ENCODE assay signal across 8 cellular contexts in the genomic region with DNA sequence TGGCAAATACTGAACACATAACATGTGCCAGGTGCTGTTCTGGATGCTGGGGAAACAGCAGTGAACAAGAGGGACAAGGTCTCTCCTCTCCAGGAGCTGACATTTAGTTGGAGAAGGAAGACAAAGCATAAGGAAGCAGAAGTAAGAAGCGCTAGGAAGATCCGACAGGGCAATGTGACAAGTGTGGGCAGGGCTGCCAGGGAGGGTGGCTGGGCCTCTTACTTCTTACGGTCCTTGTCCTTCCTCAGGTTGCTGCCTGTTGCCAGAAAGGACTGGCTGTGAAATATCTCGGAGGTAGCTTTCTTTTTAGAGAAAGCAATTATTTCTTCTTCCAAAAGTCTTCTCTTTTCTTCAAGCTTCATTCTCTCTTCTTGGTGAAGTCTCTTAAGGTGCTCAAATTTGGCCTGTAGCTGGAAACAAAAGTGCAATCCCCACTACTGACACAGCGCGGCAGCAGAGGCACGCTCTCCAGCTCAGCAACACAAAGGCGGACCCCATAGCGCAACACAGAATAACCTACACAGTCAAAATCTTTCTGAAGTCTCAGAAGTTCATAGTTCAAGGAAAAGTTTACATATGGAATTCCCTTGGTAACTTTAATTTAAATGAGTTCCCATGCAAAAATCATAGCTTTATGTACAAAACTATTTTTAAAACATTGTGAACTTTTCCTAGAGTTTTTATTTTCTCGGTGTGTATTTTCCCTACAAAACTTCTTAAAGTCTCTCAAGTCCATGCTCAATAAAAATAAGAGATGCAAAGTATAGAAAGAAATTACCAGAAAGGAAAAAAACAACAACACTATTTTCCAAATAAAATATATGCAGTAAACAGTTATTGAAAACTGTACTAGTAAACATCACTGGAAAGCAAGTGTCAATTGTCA.
DNase-seq lines count a peak whose midpoint lies in the region; ATAC-seq and TF ChIP-seq lines count a peak whose summit lies in the region.

No MANE protein-coding gene starts in this region.

- peak; percentile 82 for ATAC-seq in GM19023 (IDR thresholded peaks at IDR 0.05; ENCODE audit: unreplicated experiment)

- no peak for TF ChIP-seq POLR2A in transverse colon (IDR thresholded peaks at IDR 0.05)

- TF ChIP-seq CTCF in fibroblast of villous mesenchyme (IDR thresholded peaks at IDR 0.05; ENCODE audit: insufficient read depth, low read depth, low read length) (peak; percentile 98), transverse colon (IDR thresholded peaks at IDR 0.05) (peak; percentile 83 to 93 (median 87))

- in situ Hi-C loops in transverse colon (cut with MboI; ENCODE audit: low pct_ligation_motif_present in 1 of 4, low pct_unique_long_range_greater_than_20kb in 1 of 4, low sequenced_read_pairs in 3 of 4): loop anchor here in 1 of 4 donors (10.0 kb wide), 1 partner anchor 169 kb away; no protein-coding TSS in a partner anchor

- H3K4me3 ChIP-seq in fibroblast of villous mesenchyme (ENCODE audit: low read depth, low read length) (no peak overlapping the region), transverse colon (no peak overlapping the region)

- peak; percentile 88 for DNase-seq in Ammon's horn (ENCODE audit: low spot score)
- peak; percentile 35 for DNase-seq in HK-2 (ENCODE audit: unreplicated experiment)
- DNase-seq in RPMI7951 (ENCODE audit: low read depth): peak; percentile 56
- peak; percentile 6 to 10 for DNase-seq in activated T-helper 1 cell treated with anti-CD3 and anti-CD28 coated beads, Interleukin-2, amount 50 U/mL, for 16 hours (ENCODE audit: low read depth in 1 of 2, low spot score in 1 of 2)
- peak; percentile 67 for DNase-seq in fibroblast of villous mesenchyme (ENCODE audit: low read depth)
- DNase-seq in occipital lobe (lab: John Stamatoyannopoulos, UW): peak; percentile 20
- peak; percentile 63 for DNase-seq in transverse colon

- H3K27me3 ChIP-seq in transverse colon: no peaks in the 10 kb centered on the region

- H3K36me3 ChIP-seq in transverse colon: no peaks in the 10 kb centered on the region

- intact Hi-C loops in transverse colon (cut with DNase I; ENCODE audit: low total_unique reads): loop anchor here (5.0 kb wide), 1 partner anchor 191 kb away; no protein-coding TSS in a partner anchor

- no peak for TF ChIP-seq EP300 in transverse colon (IDR thresholded peaks at IDR 0.05; ENCODE audit: low read depth)

- WGBS in transverse colon (ENCODE audit: low coverage in 1 of 2), 2 donors: 27 to 32% methylated on average over 8 to 10 of the region's 10 CpGs

- no peaks in the 10 kb centered on the region for H3K9me3 ChIP-seq in transverse colon

- H3K4me1 ChIP-seq in transverse colon: peaks cover 0 to 3% (median 0%) of the 10 kb centered on the region in 4 donors

- no peak overlapping the region for H3K27ac ChIP-seq in transverse colon

Comparison
In these comparisons a context has a peak if more than half of its experiments do, and no peak if none do; other contexts are left out.
1. DNase-seq: peak in every context shown above with its lines; median percentile 88 in Ammon's horn; 67 in fibroblast of villous mesenchyme; 63 in transverse colon; 56 in RPMI7951; 35 in HK-2; 20 in occipital lobe; 8 in activated T-helper 1 cell treated with anti-CD3 and anti-CD28 coated beads, Interleukin-2, amount 50 U/mL, for 16 hours.